1 cellular context compared by ENCODE assay signal in genomic region chr10:133236411-133237240, GRCh38.
TF ChIP-seq lines count a peak whose summit lies in the region.

No MANE protein-coding gene starts in this region.

TF ChIP-seq in HepG2, 621 proteins besides CTCF, POLR2A, EP300 and RAD21:
- TF ChIP-seq ZNF703 (CRISPR knock-in tag; IDR thresholded peaks at IDR 0.05; ENCODE audit: borderline replicate concordance) (no peak), AHR (CRISPR knock-in tag; IDR thresholded peaks at IDR 0.05) (no peak), ZNF816 (CRISPR knock-in tag; IDR thresholded peaks at IDR 0.05; ENCODE audit: borderline replicate concordance) (no peak), PBX2 (CRISPR knock-in tag; IDR thresholded peaks at IDR 0.05) (no peak), ZNF18 (CRISPR knock-in tag; IDR thresholded peaks at IDR 0.05; ENCODE audit: insufficient replicate concordance) (no peak), ZBTB2 (CRISPR knock-in tag; IDR thresholded peaks at IDR 0.05; ENCODE audit: low read depth) (no peak), GFI1 (CRISPR knock-in tag; IDR thresholded peaks at IDR 0.05; ENCODE audit: borderline replicate concordance) (no peak), ZBTB26 (CRISPR knock-in tag; IDR thresholded peaks at IDR 0.05; ENCODE audit: borderline replicate concordance) (no peak), MEIS1 (CRISPR knock-in tag; IDR thresholded peaks at IDR 0.05; ENCODE audit: borderline replicate concordance) (no peak), HNRNPLL (IDR thresholded peaks at IDR 0.05; ENCODE audit: low read depth, low read length, poor library complexity, severe bottlenecking) (no peak), NFIB (CRISPR knock-in tag; IDR thresholded peaks at IDR 0.05; ENCODE audit: borderline replicate concordance) (no peak), ZGPAT (CRISPR knock-in tag; IDR thresholded peaks at IDR 0.05) (no peak), HDAC1 (CRISPR knock-in tag; IDR thresholded peaks at IDR 0.05) (no peak)
